In the genomic region with DNA sequence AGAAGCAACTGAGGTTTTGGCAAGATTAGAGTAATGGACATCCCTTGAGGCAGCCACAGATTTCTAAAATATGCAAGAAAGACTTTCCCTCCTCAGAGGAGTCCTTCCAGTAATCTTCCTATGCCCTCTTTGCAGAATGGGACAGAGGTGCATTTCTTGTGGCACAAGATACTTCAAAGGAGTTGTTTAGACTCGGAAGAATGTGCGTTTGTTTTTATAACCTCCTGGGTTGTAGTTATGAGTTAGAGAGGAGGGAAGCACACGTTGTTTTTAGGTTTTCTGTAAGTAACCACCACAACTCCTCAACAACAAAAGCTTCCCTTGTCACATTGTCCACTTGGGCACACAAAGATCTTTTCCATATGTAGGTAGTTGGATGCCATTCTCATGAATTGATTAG, we compare ENCODE assay signal across 20 cellular contexts.
DNase-seq lines count a peak whose midpoint lies in the region; ATAC-seq and TF ChIP-seq lines count a peak whose summit lies in the region.
"Had no signal": no experiment of that assay in that cellular context is flagged by ENCODE, and none has a peak within 500 bp of the region (broad histone marks: within the 10 kb centered on the region; RNA-seq: fewer than 3 reads in every experiment).

No MANE protein-coding gene starts in this region.

- POLR2A ChIA-PET in PC-3 (lab: Charles Lee; ENCODE audit: unreplicated experiment), result no interaction called here
- POLR2A ChIA-PET in activated CD8-positive, alpha-beta T cell treated with anti-CD3 and anti-CD28 coated beads, Interleukin-2, amount 10 ng/mL, durations not matched to agents 7 days and 5 days (lab: Charles Lee), result no interaction called here

- H3K4me2 ChIP-seq in GM23248 (ENCODE audit: unreplicated experiment) (peak overlapping the region; percentile 60), PC-3 (ENCODE audit: low read length) (peak overlapping the region; percentile 48), fibroblast of lung (ENCODE audit: extremely low read depth, insufficient read depth, low read length) (peak overlapping the region; percentile 4)

- no peak overlapping the region for H3K27ac ChIP-seq in GM23248
- no peak overlapping the region for H3K27ac ChIP-seq in PC-3 (ENCODE audit: low read length)
- no peak overlapping the region for H3K27ac ChIP-seq in fibroblast of lung (ENCODE audit: insufficient read depth, low read length)
- H3K27ac ChIP-seq: cardiac muscle cell had no signal

- TF ChIP-seq CTCF in PC-3 (conservative IDR thresholded peaks at IDR 0.05; ENCODE audit: low read depth, low read length), result no peak
- no peak for TF ChIP-seq CTCF in fibroblast of lung (conservative IDR thresholded peaks at IDR 0.05 in 1 of 2, IDR thresholded peaks at IDR 0.05 in 1 of 2; ENCODE audit: low read depth in 1 of 2, low read length in 2 of 2)

- no peaks in the 10 kb centered on the region for H3K27me3 ChIP-seq in GM23248 (replicated peaks; ENCODE audit: insufficient read depth)
- H3K27me3 ChIP-seq in PC-3 (ENCODE audit: low read length), result no peaks in the 10 kb centered on the region
- H3K27me3 ChIP-seq in fibroblast of lung (ENCODE audit: control insufficient read depth, insufficient read depth, low read length), result no peaks in the 10 kb centered on the region
- H3K27me3 ChIP-seq: cardiac muscle cell had no signal

- intact Hi-C loops in PC-3 (cut with micrococcal nuclease), result loop anchor here (5.0 kb wide), 1 partner anchor 252 kb away; no protein-coding TSS in a partner anchor

- H3K9me2 ChIP-seq in GM23248 (ENCODE audit: insufficient read depth), result no peaks in the 10 kb centered on the region
- no peaks in the 10 kb centered on the region for H3K9me2 ChIP-seq in PC-3 (replicated peaks; ENCODE audit: low read length)

- H3K4me3 ChIP-seq in GM23248 (peak overlapping the region; percentile 42), PC-3 (ENCODE audit: low read length) (no peak overlapping the region), fibroblast of lung (replicated peaks in 1 of 4; ENCODE audit: control extremely low read depth in 1 of 4, insufficient read depth in 1 of 4, low read depth in 3 of 4, low read length in 4 of 4) (no peak overlapping the region)
- H3K4me3 ChIP-seq: cardiac muscle cell, HAP-1 had no signal

- H3K79me2 ChIP-seq in GM23248 (ENCODE audit: insufficient read depth) (no peaks in the 10 kb centered on the region), PC-3 (ENCODE audit: low read length) (no peaks in the 10 kb centered on the region), fibroblast of lung (ENCODE audit: control insufficient read depth, insufficient read depth, low read length) (no peaks in the 10 kb centered on the region)

- in situ Hi-C loops in GM23248 (cut with MboI), result no loop called here

- H3K27me3 Mint-ChIP-seq in activated CD8-positive, alpha-beta T cell treated with anti-CD3 and anti-CD28 coated beads, Interleukin-2, amount 10 ng/mL, durations not matched to agents 7 days and 5 days (ENCODE audit: low read depth), result no peaks in the 10 kb centered on the region
- H3K27me3 Mint-ChIP-seq: activated B cell treated with CpG ODN at 0.5 μM for 24 hours had no signal

- H3K4me3 Mint-ChIP-seq in activated CD8-positive, alpha-beta T cell treated with anti-CD3 and anti-CD28 coated beads, Interleukin-2, amount 10 ng/mL, durations not matched to agents 7 days and 5 days, result no peak overlapping the region
- H3K4me3 Mint-ChIP-seq: activated B cell treated with CpG ODN at 0.5 μM for 24 hours; activated naive CD8-positive, alpha-beta T cell treated with anti-CD3 and anti-CD28 coated beads for 36 hours; B cell had no signal

- no peaks in the 10 kb centered on the region for H3K9me3 ChIP-seq in GM23248 (ENCODE audit: low read depth)
- H3K9me3 ChIP-seq in PC-3 (ENCODE audit: low read length), result no peaks in the 10 kb centered on the region
- no peaks in the 10 kb centered on the region for H3K9me3 ChIP-seq in fibroblast of lung (ENCODE audit: control insufficient read depth, insufficient read depth, low read depth, low read length)
- H3K9me3 ChIP-seq: HAP-1 had no signal

- WGBS in GM23248 (ENCODE audit: low coverage in 1 of 2, low lambda C conversion rate in 2 of 2, missing lambda C conversion rate in 2 of 2), 2 experiments, result 2 to 8% methylated on average over 3 of the region's 3 CpGs

- no peaks in the 10 kb centered on the region for H3K4me1 Mint-ChIP-seq in activated CD8-positive, alpha-beta T cell treated with anti-CD3 and anti-CD28 coated beads, Interleukin-2, amount 10 ng/mL, durations not matched to agents 7 days and 5 days (ENCODE audit: low read depth)
- H3K4me1 Mint-ChIP-seq: activated naive CD8-positive, alpha-beta T cell treated with anti-CD3 and anti-CD28 coated beads for 36 hours had no signal

- peak; percentile 20 for DNase-seq in GM23248
- no peak for DNase-seq in PC-3
- DNase-seq in fibroblast of lung (ENCODE audit: low read depth in 2 of 2), result no peak
- peak; percentile 62 for DNase-seq in renal cortical epithelial cell (ENCODE audit: low read depth)
- DNase-seq in mucosa of gallbladder (ENCODE audit: low spot score), result no peak
- no peak for DNase-seq in HK-2 (ENCODE audit: unreplicated experiment)
- no peak for DNase-seq in activated CD8-positive, alpha-beta T cell treated with anti-CD3 and anti-CD28 coated beads, Interleukin-2, amount 10 ng/mL, durations not matched to agents 7 days and 5 days
- DNase-seq: activated B cell treated with CpG ODN at 0.5 μM for 24 hours; activated CD8-positive, alpha-beta memory T cell treated with anti-CD3 and anti-CD28 coated beads for 24 hours; activated naive CD8-positive, alpha-beta T cell treated with anti-CD3 and anti-CD28 coated beads for 36 hours; hypothalamus; left colon; NCI-H1694 treated with DMSO at 0.1 percent for 48 hours; NCI-H2227 treated with DMSO at 0.1 percent for 48 hours; NK-92 treated with Interleukin-12 subunit alpha and Interleukin-12 subunit beta, amount 100 ng/mL, for 24 hours; stimulated activated CD4-positive, alpha-beta T cell treated with anti-CD3 and anti-CD28 coated beads, Interleukin-4, amount 100 ng/mL, for 24 hours had no signal

- no peak overlapping the region for H3K9ac ChIP-seq in GM23248
- H3K9ac ChIP-seq in PC-3 (ENCODE audit: low read length), result no peak overlapping the region
- no peak overlapping the region for H3K9ac ChIP-seq in fibroblast of lung (ENCODE audit: insufficient read depth, low read length)

- no peaks in the 10 kb centered on the region for H4K20me1 ChIP-seq in GM23248 (ENCODE audit: insufficient read depth)
- no peaks in the 10 kb centered on the region for H4K20me1 ChIP-seq in PC-3 (ENCODE audit: low read length)
- H4K20me1 ChIP-seq in fibroblast of lung (ENCODE audit: control insufficient read depth, extremely low read depth, insufficient read depth, low read length), result no peaks in the 10 kb centered on the region

- CTCF ChIA-PET in PC-3 (lab: Charles Lee), result no interaction called here
- CTCF ChIA-PET in activated CD8-positive, alpha-beta T cell treated with anti-CD3 and anti-CD28 coated beads, Interleukin-2, amount 10 ng/mL, durations not matched to agents 7 days and 5 days (lab: Charles Lee), result no interaction called here

- BruUV-seq in PC-3 (replicated peaks; lab: Mats Ljungman, UMichigan), result no TSS peak

- H3K4me1 ChIP-seq in GM23248 (ENCODE audit: insufficient read depth) (peaks cover 13% of the 10 kb centered on the region), PC-3 (ENCODE audit: insufficient read depth, low read length) (peaks cover 27% of the 10 kb centered on the region), fibroblast of lung (ENCODE audit: control insufficient read depth, extremely low read depth, insufficient read depth, low read length) (no peaks in the 10 kb centered on the region)
- H3K4me1 ChIP-seq: HAP-1 had no signal

- H3K36me3 ChIP-seq in GM23248 (ENCODE audit: low read depth) (no peaks in the 10 kb centered on the region), PC-3 (ENCODE audit: low read depth, low read length) (no peaks in the 10 kb centered on the region), fibroblast of lung (ENCODE audit: control insufficient read depth, insufficient read depth, low read length) (no peaks in the 10 kb centered on the region)
- H3K36me3 ChIP-seq: cardiac muscle cell, HAP-1 had no signal

- H3K27ac Mint-ChIP-seq in activated CD8-positive, alpha-beta T cell treated with anti-CD3 and anti-CD28 coated beads, Interleukin-2, amount 10 ng/mL, durations not matched to agents 7 days and 5 days, result no peak overlapping the region
- H3K27ac Mint-ChIP-seq: activated B cell treated with CpG ODN at 0.5 μM for 24 hours; activated naive CD8-positive, alpha-beta T cell treated with anti-CD3 and anti-CD28 coated beads for 36 hours; B cell had no signal

- no peak for ATAC-seq in PC-3
- ATAC-seq in HG03108 (IDR thresholded peaks at IDR 0.05; ENCODE audit: unreplicated experiment), result no peak
- no peak for ATAC-seq in activated CD8-positive, alpha-beta T cell treated with anti-CD3 and anti-CD28 coated beads, Interleukin-2, amount 10 ng/mL, durations not matched to agents 7 days and 5 days
- ATAC-seq: left colon had no signal

- peaks cover 6% of the 10 kb centered on the region for H3K9me3 Mint-ChIP-seq in activated CD8-positive, alpha-beta T cell treated with anti-CD3 and anti-CD28 coated beads, Interleukin-2, amount 10 ng/mL, durations not matched to agents 7 days and 5 days (ENCODE audit: insufficient read depth)

- H3F3A ChIP-seq in GM23248 (ENCODE audit: insufficient read depth) (peaks cover 18% of the 10 kb centered on the region), PC-3 (ENCODE audit: low read length, unreplicated experiment) (no peaks in the 10 kb centered on the region)

- H3K36me3 Mint-ChIP-seq in activated CD8-positive, alpha-beta T cell treated with anti-CD3 and anti-CD28 coated beads, Interleukin-2, amount 10 ng/mL, durations not matched to agents 7 days and 5 days (ENCODE audit: low read depth), result no peaks in the 10 kb centered on the region
- H3K36me3 Mint-ChIP-seq: activated naive CD8-positive, alpha-beta T cell treated with anti-CD3 and anti-CD28 coated beads for 36 hours had no signal

- peak overlapping the region; percentile 23; the same call in 1 of the 2 replicates for H2AFZ ChIP-seq in GM23248
- no peak overlapping the region for H2AFZ ChIP-seq in PC-3 (ENCODE audit: low read length)
- no peak overlapping the region for H2AFZ ChIP-seq in fibroblast of lung (ENCODE audit: low read length)

Comparison
In these comparisons a context has a peak if more than half of its experiments do, and no peak if none do; other contexts are left out.
1. DNase-seq: peak in GM23248 (single experiment) and renal cortical epithelial cell (single experiment); none in PC-3 (single experiment), fibroblast of lung (0 of 2), mucosa of gallbladder (single experiment), HK-2 (single experiment) and activated CD8-positive, alpha-beta T cell treated with anti-CD3 and anti-CD28 coated beads, Interleukin-2, amount 10 ng/mL, durations not matched to agents 7 days and 5 days (single experiment).
2. H3K4me2 ChIP-seq: peak in every context shown above with its lines; median percentile 60 in GM23248; 48 in PC-3; 4 in fibroblast of lung.